In the genomic region with DNA sequence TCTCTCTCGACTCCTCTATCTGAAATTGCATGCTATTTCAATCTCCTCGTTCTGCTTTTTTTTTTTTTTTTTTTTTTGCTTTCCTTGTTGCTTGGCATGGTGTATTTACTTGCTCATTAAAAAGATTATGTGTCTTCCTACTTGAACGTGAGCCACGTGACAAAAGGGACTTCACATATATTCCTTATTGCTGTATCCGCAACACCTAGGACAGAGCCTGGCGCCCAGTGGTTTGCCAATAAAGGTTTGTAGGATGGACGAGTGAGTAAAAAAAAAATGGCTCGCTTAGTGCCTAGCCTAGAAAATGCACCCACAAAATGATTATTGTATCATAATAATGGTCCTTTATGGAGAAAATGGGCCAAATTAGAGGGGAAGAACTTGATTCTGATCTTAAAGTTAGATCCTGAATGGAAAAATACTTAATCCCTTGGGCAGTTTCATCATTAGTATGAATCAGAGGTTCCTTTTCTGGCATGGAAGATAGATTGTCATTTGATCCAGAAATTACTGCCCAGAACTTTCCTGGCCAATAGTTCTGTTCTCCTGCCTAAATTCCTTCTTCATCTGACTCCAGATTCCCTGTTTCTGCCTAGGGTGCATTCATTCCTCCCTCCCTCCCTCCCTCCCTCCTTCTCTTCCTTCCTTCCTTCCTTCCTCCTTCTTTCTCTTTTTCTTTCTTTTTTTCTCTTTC, we compare ENCODE assay signal across 18 cellular contexts. TPM values are rescaled to one million over a fixed set of nuclear protein-coding genes. Genes with fewer than 3 reads are reported as not detected.
DNase-seq lines count a peak whose midpoint lies in the region; ATAC-seq lines count a peak whose summit lies in the region.
"Had no signal": no experiment of that assay in that cellular context is flagged by ENCODE, and none has a peak within 500 bp of the region (broad histone marks: within the 10 kb centered on the region; RNA-seq: fewer than 3 reads in every experiment).

No MANE protein-coding gene starts in this region.

- H3K36me3 Mint-ChIP-seq in naive thymus-derived CD4-positive, alpha-beta T cell = no peaks in the 10 kb centered on the region
- H3K36me3 Mint-ChIP-seq: type B pancreatic cell had no signal

- no peak overlapping the region for H3K4me3 Mint-ChIP-seq in naive thymus-derived CD4-positive, alpha-beta T cell
- H3K4me3 Mint-ChIP-seq: activated CD8-positive, alpha-beta T cell treated with anti-CD3 and anti-CD28 coated beads for 36 hours; nephron; type B pancreatic cell had no signal

- no peak overlapping the region for H3K27ac ChIP-seq in naive thymus-derived CD4-positive, alpha-beta T cell (ENCODE audit: low read depth, low read length)

- H3K9me3 Mint-ChIP-seq in naive thymus-derived CD4-positive, alpha-beta T cell = peaks cover 0 to 1% (median 0%) of the 10 kb centered on the region in 11 donors
- H3K9me3 Mint-ChIP-seq: activated CD8-positive, alpha-beta T cell treated with anti-CD3 and anti-CD28 coated beads for 36 hours; nephron; type B pancreatic cell had no signal

- peaks cover 0 to 21% (median 0%) of the 10 kb centered on the region in 5 donors for H3K27me3 Mint-ChIP-seq in naive thymus-derived CD4-positive, alpha-beta T cell
- H3K27me3 Mint-ChIP-seq: activated CD8-positive, alpha-beta T cell treated with anti-CD3 and anti-CD28 coated beads for 36 hours had no signal

- DNase-seq in AG08395 (ENCODE audit: low spot score) = peak; percentile 74
- peak; percentile 82 for DNase-seq in adipocyte (ENCODE audit: low read depth)
- peak; percentile 41 for DNase-seq in fibroblast of the conjunctiva (ENCODE audit: low read depth)
- DNase-seq in naive thymus-derived CD4-positive, alpha-beta T cell = no peak
- no peak for DNase-seq in RKO (ENCODE audit: low spot score)
- DNase-seq in A172 (ENCODE audit: low spot score) = no peak
- no peak for DNase-seq in stimulated activated CD4-positive, alpha-beta T cell treated with anti-CD3 and anti-CD28 coated beads, Interleukin-15, amount 100 ng/mL, for 24 hours
- DNase-seq: ACHN; activated CD8-positive, alpha-beta T cell treated with anti-CD3 and anti-CD28 coated beads for 36 hours; activated gamma-delta T cell; cerebellar nuclear complex; DMS 273 treated with DMSO at 0.1 percent for 48 hours; kidney; NCI-H146; NCI-H526 had no signal

- intact Hi-C loops in naive thymus-derived CD4-positive, alpha-beta T cell (cut with micrococcal nuclease) = loop anchor here in 1 of 2 donors (2.0 kb wide), 1 partner anchor 101 kb away; no protein-coding TSS in a partner anchor

- peaks cover 30% of the 10 kb centered on the region for H3K4me1 ChIP-seq in adipocyte (ENCODE audit: control insufficient read depth, insufficient read depth, low read length)
- peaks cover 0 to 17% of the 10 kb centered on the region in 2 donors for H3K4me1 ChIP-seq in naive thymus-derived CD4-positive, alpha-beta T cell (ENCODE audit: control insufficient read depth in 2 of 2, insufficient read depth in 2 of 2, low read length in 2 of 2)

- ATAC-seq in naive thymus-derived CD4-positive, alpha-beta T cell = no peak
- ATAC-seq in GM21717 (IDR thresholded peaks at IDR 0.05; ENCODE audit: unreplicated experiment) = no peak

- H3K27ac Mint-ChIP-seq in naive thymus-derived CD4-positive, alpha-beta T cell = peak overlapping the region in 5 of 9 donors; percentile 16 to 85 (median 47)
- H3K27ac Mint-ChIP-seq: activated CD8-positive, alpha-beta T cell treated with anti-CD3 and anti-CD28 coated beads for 36 hours; nephron had no signal

- H3K4me3 ChIP-seq in adipocyte (ENCODE audit: low read length) = peak overlapping the region; percentile 64
- H3K4me3 ChIP-seq in naive thymus-derived CD4-positive, alpha-beta T cell (ENCODE audit: low read length) = no peak overlapping the region

- H3K4me1 Mint-ChIP-seq in naive thymus-derived CD4-positive, alpha-beta T cell = peaks cover 7 to 30% (median 25%) of the 10 kb centered on the region in 7 donors

- H3K9ac ChIP-seq in adipocyte (ENCODE audit: low read length) = peak overlapping the region; percentile 51

- H3K27me3 ChIP-seq in adipocyte (replicated peaks; ENCODE audit: control insufficient read depth, insufficient read depth, low read length) = no peaks in the 10 kb centered on the region
- no peaks in the 10 kb centered on the region for H3K27me3 ChIP-seq in naive thymus-derived CD4-positive, alpha-beta T cell (ENCODE audit: control insufficient read depth in 2 of 2, insufficient read depth in 2 of 2, low read length in 2 of 2)

- POLR2A ChIA-PET in naive thymus-derived CD4-positive, alpha-beta T cell (lab: Charles Lee) = interaction anchor here (1.0 kb wide), 1 partner anchor 101 kb away, joined by 3 read pairs; no protein-coding TSS in a partner anchor

- CTCF ChIA-PET in naive thymus-derived CD4-positive, alpha-beta T cell (lab: Charles Lee) = no interaction called here

- H3K9me3 ChIP-seq in adipocyte (ENCODE audit: control insufficient read depth, low read length) = no peaks in the 10 kb centered on the region
- H3K9me3 ChIP-seq in naive thymus-derived CD4-positive, alpha-beta T cell (ENCODE audit: control insufficient read depth in 2 of 3, low read length in 3 of 3) = no peaks in the 10 kb centered on the region

- no peaks in the 10 kb centered on the region for H3K36me3 ChIP-seq in adipocyte (ENCODE audit: control insufficient read depth, insufficient read depth, low read length, severe bottlenecking)
- no peaks in the 10 kb centered on the region for H3K36me3 ChIP-seq in naive thymus-derived CD4-positive, alpha-beta T cell (ENCODE audit: control insufficient read depth in 2 of 3, insufficient read depth in 3 of 3, low read length in 3 of 3)

RNA-seq across cellular contexts. Expression of a gene that starts 13.6 kb away (rescaled TPM):
- total RNA-seq in naive thymus-derived CD4-positive, alpha-beta T cell = 1 to 10 TPM in 4 of 5 experiments, under 1 TPM in 1; 0.65 to 7.4 (median 2.9) TPM
- 1 to 10 TPM; 6.5 to 8.4 TPM for polyA plus RNA-seq in naive thymus-derived CD4-positive, alpha-beta T cell
- total RNA-seq in A172 (2014; rRNA removed; shearing (Covaris generic)) = 0.12 and 0.26 TPM in 2 replicates

RNA-seq across cellular contexts. Expression of a gene that starts 46.1 kb away (rescaled TPM):
- 10 to 100 TPM; 16.4 to 70.4 (median 32.1) TPM for total RNA-seq in naive thymus-derived CD4-positive, alpha-beta T cell
- 100 to 1,000 TPM; 116 to 120 TPM for polyA plus RNA-seq in naive thymus-derived CD4-positive, alpha-beta T cell
- total RNA-seq in A172 (2014; rRNA removed; shearing (Covaris generic)) = 8.4 and 11.1 TPM in 2 replicates

RNA-seq across cellular contexts. Expression of a gene that starts 46.1 kb away (rescaled TPM):
- total RNA-seq in naive thymus-derived CD4-positive, alpha-beta T cell = 10 to 100 TPM; 13.6 to 29.2 (median 26.7) TPM
- 10 to 100 TPM; 14.6 to 17.1 TPM for polyA plus RNA-seq in naive thymus-derived CD4-positive, alpha-beta T cell
- 51.6 and 58.9 TPM in 2 replicates for total RNA-seq in A172 (2014; rRNA removed; shearing (Covaris generic))

Comparison
In these comparisons a context has a peak if more than half of its experiments do, and no peak if none do; other contexts are left out.
1. DNase-seq: peak in AG08395 (single experiment), adipocyte (single experiment) and fibroblast of the conjunctiva (single experiment); none in naive thymus-derived CD4-positive, alpha-beta T cell (0 of 9), RKO (single experiment), A172 (single experiment) and stimulated activated CD4-positive, alpha-beta T cell treated with anti-CD3 and anti-CD28 coated beads, Interleukin-15, amount 100 ng/mL, for 24 hours (single experiment).